7 cellular contexts compared by ENCODE assay signal in genomic region chr1:200620273-200621131, GRCh38. TPM values are rescaled to one million over a fixed set of nuclear protein-coding genes. Genes with fewer than 3 reads are reported as not detected.
DNase-seq lines count a peak whose midpoint lies in the region; ATAC-seq and TF ChIP-seq lines count a peak whose summit lies in the region.

A gene with protein sequence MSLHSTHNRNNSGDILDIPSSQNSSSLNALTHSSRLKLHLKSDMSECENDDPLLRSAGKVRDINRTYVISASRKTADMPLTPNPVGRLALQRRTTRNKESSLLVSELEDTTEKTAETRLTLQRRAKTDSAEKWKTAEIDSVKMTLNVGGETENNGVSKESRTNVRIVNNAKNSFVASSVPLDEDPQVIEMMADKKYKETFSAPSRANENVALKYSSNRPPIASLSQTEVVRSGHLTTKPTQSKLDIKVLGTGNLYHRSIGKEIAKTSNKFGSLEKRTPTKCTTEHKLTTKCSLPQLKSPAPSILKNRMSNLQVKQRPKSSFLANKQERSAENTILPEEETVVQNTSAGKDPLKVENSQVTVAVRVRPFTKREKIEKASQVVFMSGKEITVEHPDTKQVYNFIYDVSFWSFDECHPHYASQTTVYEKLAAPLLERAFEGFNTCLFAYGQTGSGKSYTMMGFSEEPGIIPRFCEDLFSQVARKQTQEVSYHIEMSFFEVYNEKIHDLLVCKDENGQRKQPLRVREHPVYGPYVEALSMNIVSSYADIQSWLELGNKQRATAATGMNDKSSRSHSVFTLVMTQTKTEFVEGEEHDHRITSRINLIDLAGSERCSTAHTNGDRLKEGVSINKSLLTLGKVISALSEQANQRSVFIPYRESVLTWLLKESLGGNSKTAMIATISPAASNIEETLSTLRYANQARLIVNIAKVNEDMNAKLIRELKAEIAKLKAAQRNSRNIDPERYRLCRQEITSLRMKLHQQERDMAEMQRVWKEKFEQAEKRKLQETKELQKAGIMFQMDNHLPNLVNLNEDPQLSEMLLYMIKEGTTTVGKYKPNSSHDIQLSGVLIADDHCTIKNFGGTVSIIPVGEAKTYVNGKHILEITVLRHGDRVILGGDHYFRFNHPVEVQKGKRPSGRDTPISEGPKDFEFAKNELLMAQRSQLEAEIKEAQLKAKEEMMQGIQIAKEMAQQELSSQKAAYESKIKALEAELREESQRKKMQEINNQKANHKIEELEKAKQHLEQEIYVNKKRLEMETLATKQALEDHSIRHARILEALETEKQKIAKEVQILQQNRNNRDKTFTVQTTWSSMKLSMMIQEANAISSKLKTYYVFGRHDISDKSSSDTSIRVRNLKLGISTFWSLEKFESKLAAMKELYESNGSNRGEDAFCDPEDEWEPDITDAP (N-terminal part only) (minus strand): TSS chr1:200620751. CDS start chr1:200618723, 2,028 bp downstream.

- peak; percentile 70 for ATAC-seq in GM18517 (IDR thresholded peaks at IDR 0.05; ENCODE audit: unreplicated experiment)
- ATAC-seq in HG03039 (IDR thresholded peaks at IDR 0.05; ENCODE audit: unreplicated experiment), result peak; percentile 86
- peak; percentile 96 to 98 for ATAC-seq in gastrocnemius medialis

- no peaks in the 10 kb centered on the region for H3K36me3 ChIP-seq in gastrocnemius medialis

- TF ChIP-seq CTCF in gastrocnemius medialis (IDR thresholded peaks at IDR 0.05 in 4 of 5, conservative IDR thresholded peaks at IDR 0.05 in 1 of 5), result no peak

- DNase-seq in NCI-H2081 (lab: John Stamatoyannopoulos, UW), result peak; percentile 96 to 97
- peak; percentile 87 for DNase-seq in T-helper 9 cell
- DNase-seq in astrocyte of the hippocampus (ENCODE audit: low read depth, low spot score), result peak; percentile 96
- peak; percentile 82 for DNase-seq in iPS DF 19.7 (ENCODE audit: low read depth, low spot score)
- DNase-seq in gastrocnemius medialis, result peak; percentile 82 to 83

- H3K4me3 ChIP-seq in gastrocnemius medialis, result peak within 1 kb of the TSS; percentile 74 to 78 (median 74)

- intact Hi-C loops in gastrocnemius medialis (cut with DNase I; ENCODE audit: low total_unique reads), result loop anchor here (1.0 to 10.0 kb wide), 4 partner anchors 49 to 404 kb away; partner anchors contain the start of genes CAMSAP2, DDX59 and KIF21B

- no peak for TF ChIP-seq POLR2A in gastrocnemius medialis (IDR thresholded peaks at IDR 0.05)

- no peaks in the 10 kb centered on the region for H3K27me3 ChIP-seq in gastrocnemius medialis

- peak within 1 kb of the TSS; percentile 20 to 54 (median 46) for H3K27ac ChIP-seq in gastrocnemius medialis

- no peaks in the 10 kb centered on the region for H3K9me3 ChIP-seq in gastrocnemius medialis

- peaks cover 3 to 15% of the 10 kb centered on the region in 2 donors for H3K4me1 ChIP-seq in gastrocnemius medialis

- in situ Hi-C loops in gastrocnemius medialis (cut with MboI; ENCODE audit: low sequenced_read_pairs in 4 of 4), result loop anchor here (5.0 to 25.0 kb wide), 4 partner anchors 174 to 417 kb away; no protein-coding TSS in a partner anchor

RNA-seq across cellular contexts. Expression of the gene that starts here (rescaled TPM):
- total RNA-seq in gastrocnemius medialis, result under 1 TPM; 0.03 to 0.19 (median 0.07) TPM

Comparison
In these comparisons a context has a peak if more than half of its experiments do, and no peak if none do; other contexts are left out.
1. Peak in every context shown above with its lines: DNase-seq, ATAC-seq, H3K4me3 ChIP-seq and H3K27ac ChIP-seq.
2. Peak in DNase-seq, ATAC-seq, H3K4me3 ChIP-seq and H3K27ac ChIP-seq in gastrocnemius medialis; RNA of the gene not detected or under 1 TPM.